In genomic region chr4:24488399-24489164, GRCh38 we compare ENCODE assay signal across 1 cellular context.
TF ChIP-seq lines count a peak whose summit lies in the region.

No MANE protein-coding gene starts in this region.

TF ChIP-seq in H1, 55 proteins besides CTCF, POLR2A, EP300 and RAD21 (continued from another document):
- TF ChIP-seq, protein P1, sequence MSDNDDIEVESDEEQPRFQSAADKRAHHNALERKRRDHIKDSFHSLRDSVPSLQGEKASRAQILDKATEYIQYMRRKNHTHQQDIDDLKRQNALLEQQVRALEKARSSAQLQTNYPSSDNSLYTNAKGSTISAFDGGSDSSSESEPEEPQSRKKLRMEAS (IDR thresholded peaks at IDR 0.05) = peak; percentile 48; the same call in 1 of the 2 replicates
- TF ChIP-seq SIX5 (IDR thresholded peaks at IDR 0.05; ENCODE audit: low read depth, low read length) = no peak
